37 cellular contexts compared by ENCODE assay signal in the genomic region with DNA sequence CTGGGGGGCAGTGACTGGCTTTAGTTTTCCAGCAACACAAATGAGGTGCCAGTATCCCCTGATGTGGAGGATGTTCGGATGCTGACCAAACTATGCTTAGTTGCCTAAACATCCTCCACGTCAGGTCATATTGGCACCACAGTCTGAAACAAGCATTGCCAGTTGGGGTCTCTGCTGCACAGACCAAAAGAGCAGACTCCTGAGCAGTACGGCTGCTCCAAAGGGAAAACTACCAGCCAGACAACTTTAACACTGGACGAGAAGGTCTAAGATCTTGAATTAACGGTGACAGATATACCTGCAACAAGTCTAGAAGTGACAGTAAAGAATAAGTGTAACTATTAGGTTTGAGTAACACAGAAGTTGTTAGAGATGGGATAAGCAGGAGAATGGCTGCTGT.
"Had no signal": no experiment of that assay in that cellular context is flagged by ENCODE, and none has a peak within 500 bp of the region (broad histone marks: within the 10 kb centered on the region; RNA-seq: fewer than 3 reads in every experiment).

No MANE protein-coding gene starts in this region.

- H3K27ac Mint-ChIP-seq: activated B cell treated with CpG ODN at 0.5 μM for 24 hours; activated CD4-positive, alpha-beta memory T cell treated with anti-CD3 and anti-CD28 coated beads for 36 hours; activated CD4-positive, alpha-beta T cell treated with anti-CD3 and anti-CD28 coated beads, Interleukin-2, amount 10 ng/mL, durations not matched to agents 24 days and 14 days; activated CD8-positive, alpha-beta T cell treated with anti-CD3 and anti-CD28 coated beads for 36 hours; activated naive CD4-positive, alpha-beta T cell treated with anti-CD3 and anti-CD28 coated beads for 36 hours; activated naive CD4-positive, alpha-beta T cell treated with anti-CD3 and anti-CD28 coated beads, Interleukin-2, amount 50 U/mL, for 72 hours; activated naive CD8-positive, alpha-beta T cell treated with anti-CD3 and anti-CD28 coated beads for 36 hours; activated T-cell treated with anti-CD3 and anti-CD28 coated beads, Interleukin-2, amount 50 U/mL, for 24 hours; activated T-helper 1 cell treated with anti-CD3 and anti-CD28 coated beads, Interleukin-12 subunit alpha, Interleukin-12 subunit beta, Interleukin-2, Interleukin-4 antibody, amounts not matched to agents 30 ng/mL and 10 ng/mL and 1 ng/mL, durations not matched to agents 14 hours and 24 hours and 36 hours; activated T-helper 17 cell treated with anti-CD3 and anti-CD28 coated beads, Interleukin-2, amount 50 U/mL, for 72 hours; T-helper 1 cell treated with Interleukin-12 subunit alpha and Interleukin-12 subunit beta and Interleukin-4 antibody, amounts not matched to agents 30 μg/mL and 1 μg/mL, for 36 hours; T-helper 2 cell treated with Interferon-gamma antibody and Interleukin-4, amounts not matched to agents 5 μg/mL and 100 μg/mL, for 36 hours had no signal

- H3K4me3 ChIP-seq: adrenal gland, body of pancreas, breast epithelium, cardiac muscle cell had no signal

- H3K27me3 ChIP-seq: adrenal gland, body of pancreas, brain microvascular endothelial cell, breast epithelium, cardiac muscle cell had no signal

- H3K4me3 Mint-ChIP-seq: activated B cell treated with CpG ODN at 0.5 μM for 24 hours; activated CD4-positive, alpha-beta memory T cell treated with anti-CD3 and anti-CD28 coated beads for 36 hours; activated CD4-positive, alpha-beta T cell treated with anti-CD3 and anti-CD28 coated beads, Interleukin-2, amount 10 ng/mL, durations not matched to agents 24 days and 14 days; activated CD8-positive, alpha-beta T cell treated with anti-CD3 and anti-CD28 coated beads for 36 hours; activated naive CD4-positive, alpha-beta T cell treated with anti-CD3 and anti-CD28 coated beads for 36 hours; activated naive CD8-positive, alpha-beta T cell treated with anti-CD3 and anti-CD28 coated beads for 36 hours; activated T-cell treated with anti-CD3 and anti-CD28 coated beads, Interleukin-2, amount 50 U/mL, for 24 hours; activated T-helper 1 cell treated with anti-CD3 and anti-CD28 coated beads, Interleukin-12 subunit alpha, Interleukin-12 subunit beta, Interleukin-2, Interleukin-4 antibody, amounts not matched to agents 30 ng/mL and 10 ng/mL and 1 ng/mL, durations not matched to agents 14 hours and 24 hours and 36 hours; activated T-helper 17 cell treated with anti-CD3 and anti-CD28 coated beads, Interleukin-2, amount 50 U/mL, for 72 hours; central memory CD8-positive, alpha-beta T cell; T-helper 1 cell treated with Interleukin-12 subunit alpha and Interleukin-12 subunit beta and Interleukin-4 antibody, amounts not matched to agents 30 μg/mL and 1 μg/mL, for 36 hours; T-helper 2 cell treated with Interferon-gamma antibody and Interleukin-4, amounts not matched to agents 5 μg/mL and 100 μg/mL, for 36 hours had no signal

- FAIRE-seq: astrocyte, TTC549 had no signal

- DNase-seq: activated B cell treated with CpG ODN at 0.5 μM for 24 hours; activated CD4-positive, alpha-beta memory T cell treated with anti-CD3 and anti-CD28 coated beads for 36 hours; activated CD4-positive, alpha-beta T cell treated with anti-CD3 and anti-CD28 coated beads for 4 hours; activated CD4-positive, alpha-beta T cell treated with anti-CD3 and anti-CD28 coated beads, Interleukin-2, amount 10 ng/mL, durations not matched to agents 24 days and 14 days; activated CD4-positive, alpha-beta T cell treated with anti-CD3 and anti-CD28 coated beads, Interleukin-2, amount 50 U/mL, for 1 hour; activated CD4-positive, alpha-beta T cell treated with anti-CD3 and anti-CD28 coated beads, Interleukin-2, amount 50 U/mL, for 4 hours; activated CD4-positive, CD25-positive, alpha-beta regulatory T cell treated with anti-CD3 and anti-CD28 coated beads, Interleukin-2, amount 50 U/mL, for 72 hours; activated CD8-positive, alpha-beta memory T cell treated with anti-CD3 and anti-CD28 coated beads, Interleukin-2, amount 50 U/mL, for 4 hours; activated CD8-positive, alpha-beta T cell treated with anti-CD3 and anti-CD28 coated beads for 36 hours; activated effector memory CD4-positive, alpha-beta T cell treated with anti-CD3 and anti-CD28 coated beads, Interleukin-2, amount 50 U/mL, for 16 hours; activated gamma-delta T cell treated with Interleukin-2 at 50 U/mL for 16 hours; activated naive CD4-positive, alpha-beta T cell; activated naive CD4-positive, alpha-beta T cell treated with anti-CD3 and anti-CD28 coated beads for 36 hours; activated naive CD4-positive, alpha-beta T cell treated with anti-CD3 and anti-CD28 coated beads, Interleukin-2, amount 50 U/mL, for 16 hours; activated naive CD8-positive, alpha-beta T cell treated with anti-CD3 and anti-CD28 coated beads for 36 hours; activated T-cell treated with anti-CD3 and anti-CD28 coated beads, Interleukin-2, amount 50 U/mL, for 24 hours; activated T-cell treated with anti-CD3 and anti-CD28 coated beads, Interleukin-2, amount 50 U/mL, for 48 hours; adrenal gland; amniotic stem cell; aorta; body of pancreas; brain microvascular endothelial cell; caudate nucleus; cerebellar nuclear complex; T-helper 1 cell; T-helper 2 cell; T-helper 9 cell had no signal

- H3K4me1 Mint-ChIP-seq: activated B cell treated with CpG ODN at 0.5 μM for 24 hours; activated CD4-positive, alpha-beta T cell treated with anti-CD3 and anti-CD28 coated beads, Interleukin-2, amount 10 ng/mL, durations not matched to agents 24 days and 14 days; activated naive CD8-positive, alpha-beta T cell treated with anti-CD3 and anti-CD28 coated beads for 36 hours; activated T-helper 17 cell treated with anti-CD3 and anti-CD28 coated beads, Interleukin-2, amount 50 U/mL, for 72 hours; central memory CD8-positive, alpha-beta T cell had no signal

- H3K27me3 Mint-ChIP-seq: activated B cell treated with CpG ODN at 0.5 μM for 24 hours; activated CD4-positive, alpha-beta memory T cell treated with anti-CD3 and anti-CD28 coated beads for 36 hours; activated CD4-positive, alpha-beta T cell treated with anti-CD3 and anti-CD28 coated beads, Interleukin-2, amount 10 ng/mL, durations not matched to agents 24 days and 14 days; activated CD8-positive, alpha-beta T cell treated with anti-CD3 and anti-CD28 coated beads for 36 hours; activated naive CD8-positive, alpha-beta T cell treated with anti-CD3 and anti-CD28 coated beads for 36 hours; activated T-cell treated with anti-CD3 and anti-CD28 coated beads, Interleukin-2, amount 50 U/mL, for 24 hours; activated T-helper 17 cell treated with anti-CD3 and anti-CD28 coated beads, Interleukin-2, amount 50 U/mL, for 72 hours; central memory CD8-positive, alpha-beta T cell had no signal

- ATAC-seq: activated CD8-positive, alpha-beta T cell treated with anti-CD3 and anti-CD28 coated beads for 36 hours; activated naive CD4-positive, alpha-beta T cell treated with anti-CD3 and anti-CD28 coated beads, Interleukin-2, amount 50 U/mL, for 72 hours; activated T-helper 17 cell treated with anti-CD3 and anti-CD28 coated beads, Interleukin-2, amount 50 U/mL, for 72 hours; body of pancreas had no signal
